Comparison of ENCODE assay signal across 16 cellular contexts in the genomic region with DNA sequence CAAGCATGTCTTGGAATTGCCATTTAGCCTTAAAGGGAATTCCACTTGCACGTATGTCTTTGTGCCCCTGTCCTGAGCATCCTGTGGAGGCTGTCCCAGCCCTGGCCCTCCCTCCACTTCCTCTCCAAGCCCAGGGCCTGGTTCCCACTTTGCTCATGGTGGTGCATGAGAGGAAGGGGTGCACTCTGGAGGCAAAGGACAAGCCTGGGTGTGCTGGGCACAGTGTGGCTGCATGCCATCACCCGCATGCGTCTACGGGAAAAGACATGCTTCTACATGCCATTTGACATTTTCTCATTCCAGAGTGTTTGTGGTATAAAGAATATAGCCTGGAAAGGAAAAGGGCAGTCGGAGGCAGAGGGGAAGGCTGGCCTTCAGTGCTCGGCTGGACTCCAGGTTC. TPM values are rescaled to one million over a fixed set of nuclear protein-coding genes. Genes with fewer than 3 reads are reported as not detected.
DNase-seq lines count a peak whose midpoint lies in the region; ATAC-seq, FAIRE-seq and TF ChIP-seq lines count a peak whose summit lies in the region.
"Had no signal": no experiment of that assay in that cellular context is flagged by ENCODE, and none has a peak within 500 bp of the region (broad histone marks: within the 10 kb centered on the region; RNA-seq: fewer than 3 reads in every experiment).

No MANE protein-coding gene starts in this region.

- H3K9ac ChIP-seq in DND-41 (ENCODE audit: low read depth, low read length) (no peak overlapping the region), astrocyte (ENCODE audit: low read length) (no peak overlapping the region)

- DNase-seq in DND-41 (no peak), astrocyte (ENCODE audit: low read depth) (no peak), epithelial cell of esophagus (ENCODE audit: low read depth) (peak; percentile 86), osteoblast (ENCODE audit: insufficient read length, low spot score, missing footprints) (no peak), Peyer's patch (no peak), Caco-2 (no peak)
- no peak for DNase-seq in CD8-positive, alpha-beta memory T cell
- DNase-seq: KBM-7, NCI-H1417 treated with DMSO at 0.1 percent for 48 hours, NCI-H1930, NCI-H526 treated with DMSO at 0.1 percent for 48 hours had no signal

- FAIRE-seq in astrocyte (lab: Jason Lieb, UNC) = no peak
- FAIRE-seq: A549, GM19239 had no signal

- TF ChIP-seq CTCF in DND-41 (IDR thresholded peaks at IDR 0.05; ENCODE audit: borderline replicate concordance, extremely low read depth, low read length, poor library complexity, severe bottlenecking) = no peak
- no peak for TF ChIP-seq CTCF in astrocyte (IDR thresholded peaks at IDR 0.05; ENCODE audit: insufficient read depth, low read depth, low read length)
- no peak for TF ChIP-seq CTCF in epithelial cell of esophagus (IDR thresholded peaks at IDR 0.05; ENCODE audit: insufficient read depth, low read depth, low read length, missing control alignments)
- TF ChIP-seq CTCF in osteoblast (IDR thresholded peaks at IDR 0.05; ENCODE audit: extremely low read depth, low read depth, low read length) = no peak
- TF ChIP-seq CTCF in Peyer's patch (IDR thresholded peaks at IDR 0.05) = no peak
- TF ChIP-seq CTCF in Caco-2 (IDR thresholded peaks at IDR 0.05; ENCODE audit: insufficient read depth in 1 of 2, low read depth in 1 of 2, low read length in 1 of 2, severe bottlenecking in 1 of 2, unreplicated experiment in 1 of 2) = no peak

- no peak for TF ChIP-seq POLR2A in Peyer's patch (IDR thresholded peaks at IDR 0.05)

- H3K4me2 ChIP-seq in DND-41 (ENCODE audit: insufficient read depth, low read length) = no peak overlapping the region
- H3K4me2 ChIP-seq in astrocyte (ENCODE audit: low read length) = peak overlapping the region; percentile 10
- H3K4me2 ChIP-seq in osteoblast (ENCODE audit: insufficient read depth, low read length) = no peak overlapping the region
- H3K4me2 ChIP-seq: A549 had no signal

- intact Hi-C loops in Caco-2 (cut with micrococcal nuclease; ENCODE audit: unreplicated experiment) = no loop called here

- POLR2A ChIA-PET in CD8-positive, alpha-beta memory T cell (lab: Charles Lee) = no interaction called here
- POLR2A ChIA-PET in Caco-2 (lab: Charles Lee) = no interaction called here

- H3K27ac Mint-ChIP-seq in astrocyte (ENCODE audit: unreplicated experiment) (peak overlapping the region; percentile 34), Caco-2 (ENCODE audit: unreplicated experiment) (no peak overlapping the region)
- H3K27ac Mint-ChIP-seq in activated T-helper 17 cell treated with anti-CD3 and anti-CD28 coated beads, Interleukin-2, amount 50 U/mL, for 72 hours = no peak overlapping the region
- no peak overlapping the region for H3K27ac Mint-ChIP-seq in CD8-positive, alpha-beta memory T cell
- H3K27ac Mint-ChIP-seq: CD14-positive monocyte had no signal

- H3K36me3 ChIP-seq in DND-41 (ENCODE audit: insufficient read depth, low read length) (no peaks in the 10 kb centered on the region), astrocyte (ENCODE audit: insufficient read depth, low read length) (no peaks in the 10 kb centered on the region), osteoblast (ENCODE audit: insufficient read depth, low read length) (no peaks in the 10 kb centered on the region), Peyer's patch (no peaks in the 10 kb centered on the region), Caco-2 (ENCODE audit: control insufficient read depth, insufficient read depth, low read length) (no peaks in the 10 kb centered on the region)
- no peaks in the 10 kb centered on the region for H3K36me3 ChIP-seq in CD8-positive, alpha-beta memory T cell (ENCODE audit: insufficient read depth, low read length)

- H3K27me3 Mint-ChIP-seq in astrocyte (ENCODE audit: low read depth, unreplicated experiment) (peaks cover 8% of the 10 kb centered on the region), Caco-2 (ENCODE audit: insufficient read depth, unreplicated experiment) (no peaks in the 10 kb centered on the region)
- peaks cover 38% of the 10 kb centered on the region for H3K27me3 Mint-ChIP-seq in activated T-helper 17 cell treated with anti-CD3 and anti-CD28 coated beads, Interleukin-2, amount 50 U/mL, for 72 hours
- peaks cover 33 to 42% of the 10 kb centered on the region in 2 donors for H3K27me3 Mint-ChIP-seq in CD8-positive, alpha-beta memory T cell

- no peak for ATAC-seq in DND-41 (ENCODE audit: insufficient read depth, low read depth)
- ATAC-seq in activated T-helper 17 cell treated with anti-CD3 and anti-CD28 coated beads, Interleukin-2, amount 50 U/mL, for 72 hours (replicated peaks) = no peak
- ATAC-seq: A549, HCT116 had no signal

- peaks cover 3% of the 10 kb centered on the region for H3K9me3 Mint-ChIP-seq in astrocyte (ENCODE audit: unreplicated experiment)
- no peaks in the 10 kb centered on the region for H3K9me3 Mint-ChIP-seq in activated T-helper 17 cell treated with anti-CD3 and anti-CD28 coated beads, Interleukin-2, amount 50 U/mL, for 72 hours
- H3K9me3 Mint-ChIP-seq in CD8-positive, alpha-beta memory T cell = peaks cover 0 to 15% (median 6%) of the 10 kb centered on the region in 5 donors
- H3K9me3 Mint-ChIP-seq in Caco-2 (ENCODE audit: unreplicated experiment) = peaks cover 11% of the 10 kb centered on the region

- H3K4me1 ChIP-seq in DND-41 (ENCODE audit: insufficient read depth, low read length) (peaks cover 59% of the 10 kb centered on the region), astrocyte (ENCODE audit: insufficient read depth, low read length) (peaks cover 5% of the 10 kb centered on the region), osteoblast (ENCODE audit: insufficient read depth, low read length) (peaks cover 25% of the 10 kb centered on the region), Peyer's patch (peaks cover 0 to 23% (median 0%) of the 10 kb centered on the region in 4 donors), Caco-2 (peaks cover 15% of the 10 kb centered on the region)
- H3K4me1 ChIP-seq in CD8-positive, alpha-beta memory T cell (ENCODE audit: insufficient read depth, low read length) = no peaks in the 10 kb centered on the region

- H3K27me3 ChIP-seq in DND-41 (ENCODE audit: insufficient read depth, low read length, poor library complexity) = no peaks in the 10 kb centered on the region
- peaks cover 6% of the 10 kb centered on the region for H3K27me3 ChIP-seq in astrocyte (ENCODE audit: insufficient read depth, low read length)
- no peaks in the 10 kb centered on the region for H3K27me3 ChIP-seq in osteoblast (ENCODE audit: insufficient read depth, low read length)
- peaks cover 0 to 24% of the 10 kb centered on the region in 2 donors for H3K27me3 ChIP-seq in Peyer's patch
- H3K27me3 ChIP-seq in CD8-positive, alpha-beta memory T cell (ENCODE audit: insufficient read depth, low read length, poor library complexity, severe bottlenecking) = no peaks in the 10 kb centered on the region
- H3K27me3 ChIP-seq in Caco-2 (replicated peaks; ENCODE audit: control insufficient read depth, insufficient read depth, low read length) = no peaks in the 10 kb centered on the region

- CTCF ChIA-PET in CD8-positive, alpha-beta memory T cell (lab: Charles Lee) = no interaction called here
- CTCF ChIA-PET in Caco-2 (lab: Charles Lee) = no interaction called here

- H4K20me1 ChIP-seq in DND-41 (ENCODE audit: insufficient read depth, low read length) (no peaks in the 10 kb centered on the region), astrocyte (ENCODE audit: insufficient read depth, low read length) (no peaks in the 10 kb centered on the region), osteoblast (ENCODE audit: insufficient read depth, low read length) (no peaks in the 10 kb centered on the region)

- H3K4me1 Mint-ChIP-seq in astrocyte (ENCODE audit: low read depth, unreplicated experiment) (peaks cover 36% of the 10 kb centered on the region), Caco-2 (ENCODE audit: low read depth, unreplicated experiment) (peaks cover 31% of the 10 kb centered on the region)
- peaks cover 4% of the 10 kb centered on the region for H3K4me1 Mint-ChIP-seq in activated T-helper 17 cell treated with anti-CD3 and anti-CD28 coated beads, Interleukin-2, amount 50 U/mL, for 72 hours
- H3K4me1 Mint-ChIP-seq in CD8-positive, alpha-beta memory T cell = peaks cover 4 to 9% (median 4%) of the 10 kb centered on the region in 3 donors

- H2AFZ ChIP-seq in DND-41 (ENCODE audit: low read depth, low read length) (no peak overlapping the region; the same call in 1 of the 2 replicates), astrocyte (ENCODE audit: low read depth, low read length) (no peak overlapping the region), osteoblast (ENCODE audit: low read length) (peak overlapping the region; percentile 7)

- H3K9me3 ChIP-seq in DND-41 (ENCODE audit: insufficient read depth, low read length, severe bottlenecking) (no peaks in the 10 kb centered on the region), astrocyte (ENCODE audit: insufficient read depth, low read depth, low read length) (no peaks in the 10 kb centered on the region), osteoblast (ENCODE audit: low read depth, low read length) (no peaks in the 10 kb centered on the region), Peyer's patch (no peaks in the 10 kb centered on the region), Caco-2 (no peaks in the 10 kb centered on the region)
- H3K9me3 ChIP-seq in CD8-positive, alpha-beta memory T cell (ENCODE audit: low read length) = no peaks in the 10 kb centered on the region
- H3K9me3 ChIP-seq: A549 had no signal

- H3K27ac ChIP-seq in DND-41 (ENCODE audit: low read length) = peak overlapping the region; percentile 35; the same call in 1 of the 2 replicates
- H3K27ac ChIP-seq in astrocyte (ENCODE audit: low read depth, low read length) = no peak overlapping the region
- no peak overlapping the region for H3K27ac ChIP-seq in osteoblast (ENCODE audit: low read depth, low read length)
- H3K27ac ChIP-seq in Peyer's patch = no peak overlapping the region
- no peak overlapping the region for H3K27ac ChIP-seq in CD8-positive, alpha-beta memory T cell (ENCODE audit: low read depth, low read length)
- H3K27ac ChIP-seq: A549 had no signal

- no TSS peak for BruUV-seq in Caco-2 (replicated peaks; lab: Mats Ljungman, UMichigan)

- H3K4me3 ChIP-seq in DND-41 (ENCODE audit: low read depth in 1 of 2, low read length in 2 of 2) (no peak overlapping the region), astrocyte (ENCODE audit: insufficient read depth, low read depth, low read length) (no peak overlapping the region), epithelial cell of esophagus (ENCODE audit: low read length) (no peak overlapping the region), osteoblast (ENCODE audit: insufficient read depth, low read length) (no peak overlapping the region), Peyer's patch (no peak overlapping the region), Caco-2 (ENCODE audit: low read depth, low read length) (no peak overlapping the region)
- H3K4me3 ChIP-seq in CD8-positive, alpha-beta memory T cell (ENCODE audit: low read length) = no peak overlapping the region
- H3K4me3 ChIP-seq: A549 had no signal

- H3K4me3 Mint-ChIP-seq in astrocyte (ENCODE audit: unreplicated experiment) (no peak overlapping the region), Caco-2 (ENCODE audit: unreplicated experiment) (no peak overlapping the region)
- H3K4me3 Mint-ChIP-seq in activated T-helper 17 cell treated with anti-CD3 and anti-CD28 coated beads, Interleukin-2, amount 50 U/mL, for 72 hours = no peak overlapping the region
- peak overlapping the region in 1 of 7 donors; percentile 15 for H3K4me3 Mint-ChIP-seq in CD8-positive, alpha-beta memory T cell

- H3K36me3 Mint-ChIP-seq in astrocyte (ENCODE audit: low read depth, unreplicated experiment) = no peaks in the 10 kb centered on the region
- peaks cover 5% of the 10 kb centered on the region for H3K36me3 Mint-ChIP-seq in activated T-helper 17 cell treated with anti-CD3 and anti-CD28 coated beads, Interleukin-2, amount 50 U/mL, for 72 hours (ENCODE audit: low read depth)
- no peaks in the 10 kb centered on the region for H3K36me3 Mint-ChIP-seq in CD8-positive, alpha-beta memory T cell
- H3K36me3 Mint-ChIP-seq in Caco-2 (ENCODE audit: insufficient read depth, unreplicated experiment) = peaks cover 10% of the 10 kb centered on the region
- H3K36me3 Mint-ChIP-seq: CD14-positive monocyte had no signal

- H3K79me2 ChIP-seq in DND-41 (ENCODE audit: insufficient read depth, low read length) (no peaks in the 10 kb centered on the region), astrocyte (ENCODE audit: insufficient read depth, low read length) (no peaks in the 10 kb centered on the region), osteoblast (ENCODE audit: insufficient read depth, low read length) (no peaks in the 10 kb centered on the region)

RNA-seq across cellular contexts. Expression of a gene that starts 7.2 kb away (rescaled TPM):
- total RNA-seq in astrocyte = 6.7 and 7.0 TPM in 2 replicates
- 5.3 and 7.2 TPM in 2 replicates for total RNA-seq in osteoblast
- total RNA-seq in activated T-helper 17 cell treated with anti-CD3 and anti-CD28 coated beads, Interleukin-2, amount 50 U/mL, for 72 hours = not detected
- not detected for total RNA-seq in Peyer's patch
- not detected for total RNA-seq in CD8-positive, alpha-beta memory T cell
- polyA plus RNA-seq in CD8-positive, alpha-beta memory T cell = not detected
- 43.6 and 44.1 TPM in 2 replicates for total RNA-seq in Caco-2 (2022)
- polyA plus RNA-seq: CD14-positive monocyte had no signal
